7 cellular contexts compared by ENCODE assay signal in the genomic region with DNA sequence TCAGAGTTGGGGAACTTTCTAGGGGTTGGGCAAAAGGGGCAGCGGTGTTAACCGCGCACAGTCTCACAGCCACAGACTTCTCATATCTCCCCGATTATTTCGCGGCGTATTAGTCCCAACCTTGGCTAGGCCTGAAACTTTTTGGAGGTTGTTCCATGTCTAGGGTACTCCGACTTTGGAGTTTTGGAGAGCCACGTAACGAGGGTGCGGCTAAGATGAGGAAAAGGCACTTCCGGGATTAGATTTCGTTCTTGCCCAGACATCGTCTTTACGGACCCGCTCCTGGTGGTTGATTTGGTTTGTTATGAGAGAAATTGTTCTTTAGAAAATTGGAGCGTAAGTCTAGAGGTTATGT. TPM values are rescaled to one million over a fixed set of nuclear protein-coding genes. Genes with fewer than 3 reads are reported as not detected.
DNase-seq lines count a peak whose midpoint lies in the region; ATAC-seq, FAIRE-seq and TF ChIP-seq lines count a peak whose summit lies in the region.

No MANE protein-coding gene starts in this region.

- H3K27me3 ChIP-seq in GM06990 (replicated peaks; ENCODE audit: control insufficient read depth, insufficient read depth, low read length), result no peaks in the 10 kb centered on the region
- H3K27me3 ChIP-seq in MG63, result no peaks in the 10 kb centered on the region
- H3K27me3 ChIP-seq in keratinocyte (ENCODE audit: control insufficient read depth, extremely low read depth, insufficient read depth, low read length), result no peaks in the 10 kb centered on the region
- H3K27me3 ChIP-seq in subcutaneous abdominal adipose tissue (ENCODE audit: control insufficient read depth in 5 of 5, insufficient read depth in 4 of 5, low read length in 5 of 5), result no peaks in the 10 kb centered on the region

- H4K20me1 ChIP-seq in keratinocyte (ENCODE audit: control insufficient read depth, extremely low read depth, insufficient read depth, low read length), result peaks cover 21% of the 10 kb centered on the region

- H3K4me1 ChIP-seq in keratinocyte (ENCODE audit: control insufficient read depth, extremely low read depth, insufficient read depth, low read length) (peaks cover 34% of the 10 kb centered on the region), subcutaneous abdominal adipose tissue (ENCODE audit: control insufficient read depth in 5 of 5, insufficient read depth in 5 of 5, low read length in 5 of 5) (peaks cover 4 to 36% (median 33%) of the 10 kb centered on the region in 5 donors)

- peak overlapping the region; percentile 97 for H3K9ac ChIP-seq in keratinocyte (ENCODE audit: control insufficient read depth, extremely low read depth, insufficient read depth, low read length)
- H3K9ac ChIP-seq in subcutaneous abdominal adipose tissue (ENCODE audit: low read length in 5 of 5), result peak overlapping the region; percentile 82 to 99 (median 97)

- H3K36me3 ChIP-seq in GM06990 (ENCODE audit: control insufficient read depth, insufficient read depth, low read length) (no peaks in the 10 kb centered on the region), MG63 (no peaks in the 10 kb centered on the region), keratinocyte (ENCODE audit: control insufficient read depth in 2 of 2, extremely low read depth in 1 of 2, insufficient read depth in 2 of 2, low read length in 2 of 2) (peaks cover 0 to 3% of the 10 kb centered on the region in 2 experiments), subcutaneous abdominal adipose tissue (ENCODE audit: control insufficient read depth in 5 of 5, insufficient read depth in 5 of 5, low read length in 5 of 5) (no peaks in the 10 kb centered on the region)

- no peak for ATAC-seq in HG02588 (IDR thresholded peaks at IDR 0.05; ENCODE audit: unreplicated experiment)

- dilution Hi-C loops in keratinocyte (cut with MboI; ENCODE audit: extremely low pct_ligation_motif_present, low sequenced_read_pairs), result no loop called here

- H3K9me1 ChIP-seq in keratinocyte (ENCODE audit: control insufficient read depth, extremely low read depth, insufficient read depth, low read length), result no peaks in the 10 kb centered on the region

- H3K27ac ChIP-seq in keratinocyte (ENCODE audit: control insufficient read depth, insufficient read depth, low read length) (peak overlapping the region; percentile 96), subcutaneous abdominal adipose tissue (ENCODE audit: low read depth, low read length) (peak overlapping the region; percentile 95)

- peaks cover 91% of the 10 kb centered on the region for H3K79me2 ChIP-seq in keratinocyte (ENCODE audit: control insufficient read depth, insufficient read depth, low read length)

- no peak for DNase-seq in GM06990 (ENCODE audit: extremely low read depth, insufficient read length)
- peak; percentile 3 for DNase-seq in MG63
- peak; percentile 4 for DNase-seq in amniotic stem cell (lab: John Stamatoyannopoulos, UW)
- DNase-seq in keratinocyte (ENCODE audit: low read depth, low spot score), result no peak
- DNase-seq in midbrain (lab: John Stamatoyannopoulos, UW), result no peak

- peak overlapping the region; percentile 93 for H3K4me2 ChIP-seq in keratinocyte (ENCODE audit: control insufficient read depth, extremely low read depth, insufficient read depth, low read depth, low read length)

- H2AFZ ChIP-seq in keratinocyte (ENCODE audit: control insufficient read depth, low read length), result peak overlapping the region; percentile 90

- no peak for TF ChIP-seq CTCF in GM06990 (IDR thresholded peaks at IDR 0.05; ENCODE audit: insufficient read depth, low read length, poor library complexity, severe bottlenecking)
- TF ChIP-seq CTCF in keratinocyte (optimal IDR thresholded peaks at IDR 0.05 in 1 of 3, IDR thresholded peaks at IDR 0.05 in 1 of 3, conservative IDR thresholded peaks at IDR 0.05 in 1 of 3; ENCODE audit: extremely low read depth in 1 of 3, insufficient read depth in 2 of 3, low read length in 3 of 3), result no peak

- H3K9me3 ChIP-seq in MG63, result no peaks in the 10 kb centered on the region
- no peaks in the 10 kb centered on the region for H3K9me3 ChIP-seq in keratinocyte (ENCODE audit: control insufficient read depth, low read depth, low read length)
- H3K9me3 ChIP-seq in subcutaneous abdominal adipose tissue (ENCODE audit: control insufficient read depth in 5 of 5, low read length in 5 of 5), result no peaks in the 10 kb centered on the region

- FAIRE-seq in keratinocyte (lab: Jason Lieb, UNC), result no peak

- H3K4me3 ChIP-seq in GM06990 (replicated peaks; ENCODE audit: low read depth, low read length), result peak overlapping the region; percentile 98
- peak overlapping the region; percentile 87 for H3K4me3 ChIP-seq in MG63
- peak overlapping the region; percentile 79 to 91 (median 84) for H3K4me3 ChIP-seq in keratinocyte (ENCODE audit: control insufficient read depth in 2 of 3, extremely low read depth in 1 of 3, insufficient read depth in 2 of 3, low read depth in 1 of 3, low read length in 3 of 3)
- H3K4me3 ChIP-seq in subcutaneous abdominal adipose tissue (ENCODE audit: low read depth in 1 of 5, low read length in 5 of 5), result peak overlapping the region; percentile 91 to 99 (median 97)

RNA-seq across cellular contexts. Expression of a gene that starts 0.5 kb away (rescaled TPM):
- total RNA-seq in MG63 (2014; rRNA removed; shearing (Covaris generic); ENCODE audit: low replicate concordance), result 2.9 and 7.9 TPM in 2 replicates
- 6.6 to 12.8 TPM (median 11.5 TPM) in 3 replicates for polyA plus RNA-seq in keratinocyte
- polyA plus RNA-seq in keratinocyte (2011; ENCODE audit: low read depth), result 21.4 TPM
- polyA plus RNA-seq in keratinocyte (2011; cell fraction: cytosol; rRNA removed), result 26.7 and 29.1 TPM in 2 replicates
- 36.2 and 39.2 TPM in 2 replicates for polyA plus RNA-seq in keratinocyte (2011; cell fraction: nucleus; rRNA removed)
- 40.6 and 57.1 TPM in 2 replicates for polyA plus RNA-seq in keratinocyte (2012; ENCODE audit: low replicate concordance)
- polyA minus RNA-seq in keratinocyte, result 9.9 to 48.2 TPM (median 41.3 TPM) in 3 replicates
- polyA minus RNA-seq in keratinocyte (2011; cell fraction: cytosol; rRNA and poly(A)+ RNA removed), result 19.4 TPM
- 19.5 and 34.2 TPM in 2 replicates for polyA minus RNA-seq in keratinocyte (2011; cell fraction: nucleus; rRNA and poly(A)+ RNA removed)

RNA-seq across cellular contexts. Expression of a gene that starts 1.1 kb away (rescaled TPM):
- total RNA-seq in MG63 (2014; rRNA removed; shearing (Covaris generic); ENCODE audit: low replicate concordance), result 37.8 and 48.0 TPM in 2 replicates
- polyA plus RNA-seq in keratinocyte, result 39.4 to 48.1 TPM (median 46.9 TPM) in 3 replicates
- 28.5 TPM for polyA plus RNA-seq in keratinocyte (2011; ENCODE audit: low read depth)
- 33.7 and 49.2 TPM in 2 replicates for polyA plus RNA-seq in keratinocyte (2011; cell fraction: cytosol; rRNA removed)
- polyA plus RNA-seq in keratinocyte (2011; cell fraction: nucleus; rRNA removed), result 25.4 and 26.8 TPM in 2 replicates
- 37.5 and 39.2 TPM in 2 replicates for polyA plus RNA-seq in keratinocyte (2012; ENCODE audit: low replicate concordance)
- 23.9 to 47.4 TPM (median 44.7 TPM) in 3 replicates for polyA minus RNA-seq in keratinocyte
- polyA minus RNA-seq in keratinocyte (2011; cell fraction: cytosol; rRNA and poly(A)+ RNA removed), result 43.2 TPM
- polyA minus RNA-seq in keratinocyte (2011; cell fraction: nucleus; rRNA and poly(A)+ RNA removed), result 14.7 and 34.4 TPM in 2 replicates

Comparison
In these comparisons a context has a peak if more than half of its experiments do, and no peak if none do; other contexts are left out.
1. DNase-seq: peak in MG63 (single experiment) and amniotic stem cell (single experiment); none in GM06990 (single experiment), keratinocyte (single experiment) and midbrain (single experiment).
2. Peak in every context shown above with its lines, with median percentiles within 50 percentile points of each other: H3K4me3 ChIP-seq.